In the genomic region with DNA sequence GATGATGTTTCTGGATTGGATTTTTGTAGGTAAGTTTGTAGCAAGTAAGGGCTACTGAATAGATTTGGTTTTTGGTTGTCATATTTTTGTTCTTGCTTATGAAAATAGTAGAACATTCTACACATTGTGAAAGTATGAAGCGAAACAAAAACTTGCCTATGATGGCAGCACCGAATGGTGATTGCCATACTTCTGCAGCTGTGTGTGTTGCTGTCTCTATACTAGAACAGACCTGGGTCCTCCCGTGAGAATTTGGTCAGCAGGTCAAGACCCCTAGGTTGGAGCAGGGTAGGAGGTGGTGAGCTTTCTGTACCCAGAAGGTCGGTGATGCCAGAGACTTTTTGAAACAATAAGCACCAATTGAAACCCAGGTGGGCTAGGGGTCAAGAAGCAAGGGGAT, we compare ENCODE assay signal across 14 cellular contexts.
A peak's percentile ranks its signal among the peaks of the same experiment; 100 is the strongest.
DNase-seq lines count a peak whose midpoint lies in the region; ATAC-seq and TF ChIP-seq lines count a peak whose summit lies in the region.
"Had no signal": no experiment of that assay in that cellular context is flagged by ENCODE, and none has a peak within 500 bp of the region (broad histone marks: within the 10 kb centered on the region; RNA-seq: fewer than 3 reads in every experiment).

No MANE protein-coding gene starts in this region.

- no peaks in the 10 kb centered on the region for H3K9me3 ChIP-seq in Peyer's patch

- peaks cover 2% of the 10 kb centered on the region for H3K27me3 Mint-ChIP-seq in activated T-helper 1 cell treated with anti-CD3 and anti-CD28 coated beads, Interleukin-12 subunit alpha, Interleukin-12 subunit beta, Interleukin-2, Interleukin-4 antibody, amounts not matched to agents 30 ng/mL and 10 ng/mL and 1 ng/mL, durations not matched to agents 14 hours and 24 hours and 36 hours (ENCODE audit: insufficient read depth)

- no peak overlapping the region for H3K27ac ChIP-seq in Peyer's patch

- no peak overlapping the region for H3K4me3 Mint-ChIP-seq in activated T-helper 1 cell treated with anti-CD3 and anti-CD28 coated beads, Interleukin-12 subunit alpha, Interleukin-12 subunit beta, Interleukin-2, Interleukin-4 antibody, amounts not matched to agents 30 ng/mL and 10 ng/mL and 1 ng/mL, durations not matched to agents 14 hours and 24 hours and 36 hours

- H3K4me1 Mint-ChIP-seq in activated T-helper 1 cell treated with anti-CD3 and anti-CD28 coated beads, Interleukin-12 subunit alpha, Interleukin-12 subunit beta, Interleukin-2, Interleukin-4 antibody, amounts not matched to agents 30 ng/mL and 10 ng/mL and 1 ng/mL, durations not matched to agents 14 hours and 24 hours and 36 hours (ENCODE audit: low read depth) = no peaks in the 10 kb centered on the region

- no peaks in the 10 kb centered on the region for H3K36me3 Mint-ChIP-seq in activated T-helper 1 cell treated with anti-CD3 and anti-CD28 coated beads, Interleukin-12 subunit alpha, Interleukin-12 subunit beta, Interleukin-2, Interleukin-4 antibody, amounts not matched to agents 30 ng/mL and 10 ng/mL and 1 ng/mL, durations not matched to agents 14 hours and 24 hours and 36 hours (ENCODE audit: low read depth)

- DNase-seq in NCI-H774 (lab: John Stamatoyannopoulos, UW) = no peak
- DNase-seq in stimulated activated CD4-positive, alpha-beta T cell treated with anti-CD3 and anti-CD28 coated beads, Interleukin-15, amount 100 ng/mL, for 24 hours = no peak
- no peak for DNase-seq in activated T-helper 1 cell treated with anti-CD3 and anti-CD28 coated beads, Interleukin-12 subunit alpha, Interleukin-12 subunit beta, Interleukin-2, Interleukin-4 antibody, amounts not matched to agents 30 ng/mL and 10 ng/mL and 1 ng/mL, durations not matched to agents 14 hours and 24 hours and 36 hours (ENCODE audit: low spot score)
- no peak for DNase-seq in Peyer's patch
- DNase-seq: caudate nucleus; EL; NCI-H1436; posterior cingulate gyrus; stimulated activated CD4-positive, alpha-beta T cell treated with anti-CD3 and anti-CD28 coated beads, Interleukin-1b, Interleukin-23, amount 100 ng/mL, for 48 hours; stimulated activated naive CD4-positive, alpha-beta T cell had no signal

- H3K9me3 Mint-ChIP-seq in activated T-helper 1 cell treated with anti-CD3 and anti-CD28 coated beads, Interleukin-12 subunit alpha, Interleukin-12 subunit beta, Interleukin-2, Interleukin-4 antibody, amounts not matched to agents 30 ng/mL and 10 ng/mL and 1 ng/mL, durations not matched to agents 14 hours and 24 hours and 36 hours = no peaks in the 10 kb centered on the region

- no peak for TF ChIP-seq POLR2A in Peyer's patch (IDR thresholded peaks at IDR 0.05)

- ATAC-seq in GM18511 (IDR thresholded peaks at IDR 0.05; ENCODE audit: unreplicated experiment) = peak; percentile 81
- peak; percentile 60 for ATAC-seq in GM19468 (IDR thresholded peaks at IDR 0.05; ENCODE audit: extremely low read depth, unreplicated experiment)
- peak; percentile 90 for ATAC-seq in HG02938 (IDR thresholded peaks at IDR 0.05; ENCODE audit: unreplicated experiment)
- ATAC-seq in HG03575 (IDR thresholded peaks at IDR 0.05; ENCODE audit: extremely low read depth, insufficient number of reproducible peaks, low FRiP score, unreplicated experiment) = peak; percentile 55

- H3K4me1 ChIP-seq in Peyer's patch = peaks cover 0 to 5% (median 0%) of the 10 kb centered on the region in 4 donors

- intact Hi-C loops in activated T-helper 1 cell treated with anti-CD3 and anti-CD28 coated beads, Interleukin-12 subunit alpha, Interleukin-12 subunit beta, Interleukin-2, Interleukin-4 antibody, amounts not matched to agents 30 ng/mL and 10 ng/mL and 1 ng/mL, durations not matched to agents 14 hours and 24 hours and 36 hours (cut with micrococcal nuclease) = no loop called here

- TF ChIP-seq CTCF in Peyer's patch (IDR thresholded peaks at IDR 0.05) = no peak

- no peak overlapping the region for H3K27ac Mint-ChIP-seq in activated T-helper 1 cell treated with anti-CD3 and anti-CD28 coated beads, Interleukin-12 subunit alpha, Interleukin-12 subunit beta, Interleukin-2, Interleukin-4 antibody, amounts not matched to agents 30 ng/mL and 10 ng/mL and 1 ng/mL, durations not matched to agents 14 hours and 24 hours and 36 hours

- no peak overlapping the region for H3K4me3 ChIP-seq in Peyer's patch

- H3K27me3 ChIP-seq in Peyer's patch = no peaks in the 10 kb centered on the region

- H3K36me3 ChIP-seq in Peyer's patch = no peaks in the 10 kb centered on the region
